ENCODE assay signal across 8 cellular contexts in the genomic region with DNA sequence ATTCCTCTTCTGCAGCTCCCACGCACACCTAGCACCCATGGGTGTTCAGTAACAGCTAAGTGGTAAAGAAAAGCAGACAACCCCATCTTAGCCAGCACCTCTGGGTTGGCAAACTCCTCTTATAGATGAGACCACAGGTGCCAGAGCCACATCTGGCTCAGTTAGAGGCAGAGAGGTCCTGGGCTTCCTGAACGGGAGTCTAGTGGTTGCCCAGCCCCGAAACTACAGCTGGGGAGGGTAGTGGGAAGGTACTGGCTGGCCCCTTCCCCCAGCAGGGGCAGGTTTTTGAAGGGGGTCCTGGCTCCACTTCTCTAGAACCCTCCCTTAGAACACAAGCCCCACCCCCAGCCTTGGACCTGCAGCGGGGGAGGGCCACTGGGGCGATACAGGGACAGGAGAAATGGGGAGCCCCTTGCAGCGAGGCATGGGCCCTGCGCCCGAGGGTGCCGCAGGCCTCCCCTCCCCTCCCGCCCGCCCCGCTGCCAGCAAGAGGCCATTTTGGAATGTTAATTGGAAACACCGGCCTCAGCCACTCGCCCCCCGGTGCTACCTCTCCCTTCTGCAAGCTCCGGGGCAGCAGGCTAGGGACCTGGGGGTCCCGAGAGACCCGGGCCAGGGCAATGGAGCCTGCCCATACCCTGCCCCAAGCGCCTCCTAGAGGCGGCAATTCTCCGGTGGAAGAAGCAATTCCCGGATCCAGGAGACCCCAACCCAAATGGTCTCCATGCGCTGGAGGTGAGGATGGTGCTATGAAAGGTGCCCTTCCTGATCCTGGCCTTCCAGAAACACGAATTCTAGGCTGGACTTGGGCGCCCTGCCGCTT. TPM values are rescaled to one million over a fixed set of nuclear protein-coding genes. Genes with fewer than 3 reads are reported as not detected.
DNase-seq lines count a peak whose midpoint lies in the region; ATAC-seq and TF ChIP-seq lines count a peak whose summit lies in the region.

No MANE protein-coding gene starts in this region.

- intact Hi-C loops in heart left ventricle (cut with DNase I) = loop anchor here in 9 of 10 donors (1.0 to 5.0 kb wide), 10 partner anchors 38 to 88 kb away; no protein-coding TSS in a partner anchor
- intact Hi-C loops in Right ventricle myocardium inferior (cut with DNase I) = loop anchor here (1.0 to 5.0 kb wide), 2 partner anchors 51 to 113 kb away; partner anchors contain the start of genes PARP3 and RRP9
- intact Hi-C loops in gastrocnemius medialis (cut with DNase I; ENCODE audit: low total_unique reads) = loop anchor here (10.0 kb wide), 1 partner anchor 220 kb away; the partner anchor contains the start of gene WDR82

- H3K27me3 ChIP-seq in heart left ventricle (no peaks in the 10 kb centered on the region), gastrocnemius medialis (no peaks in the 10 kb centered on the region)

- H3K4me3 ChIP-seq in heart left ventricle = peak overlapping the region; percentile 66 to 96 (median 88)
- H3K4me3 ChIP-seq in fibroblast of villous mesenchyme (ENCODE audit: low read depth, low read length) = peak overlapping the region; percentile 95
- H3K4me3 ChIP-seq in gastrocnemius medialis = peak overlapping the region; percentile 56 to 86 (median 81)

- peaks cover 3 to 40% (median 33%) of the 10 kb centered on the region in 9 donors for H3K36me3 ChIP-seq in heart left ventricle
- H3K36me3 ChIP-seq in gastrocnemius medialis = peaks cover 0 to 31% of the 10 kb centered on the region in 2 donors

- 1 to 6% (median 4%) methylated on average over 10 to 26 of the region's 26 CpGs for WGBS in heart left ventricle, 4 donors

- no peak for TF ChIP-seq POLR2A in heart left ventricle (IDR thresholded peaks at IDR 0.05)
- TF ChIP-seq POLR2A in gastrocnemius medialis (IDR thresholded peaks at IDR 0.05) = no peak

- in situ Hi-C loops in gastrocnemius medialis (cut with MboI; ENCODE audit: low sequenced_read_pairs in 4 of 4) = loop anchor here (5.0 to 10.0 kb wide), 3 partner anchors 50 to 90 kb away; no protein-coding TSS in a partner anchor
- in situ Hi-C loops in ACHN (cut with HindIII; ENCODE audit: low pct_ligation_motif_present, low pct_unique_long_range_greater_than_20kb, low sequenced_read_pairs) = no loop called here

- H3K27ac ChIP-seq in heart left ventricle (peak overlapping the region; percentile 82 to 97 (median 94)), gastrocnemius medialis (peak overlapping the region; percentile 84 to 94 (median 92))

- H3K9me3 ChIP-seq in heart left ventricle (no peaks in the 10 kb centered on the region), gastrocnemius medialis (no peaks in the 10 kb centered on the region)

- TF ChIP-seq CTCF in heart left ventricle (IDR thresholded peaks at IDR 0.05) (peak in 11 of 12 donors; percentile 4 to 51 (median 27)), fibroblast of villous mesenchyme (IDR thresholded peaks at IDR 0.05; ENCODE audit: insufficient read depth, low read depth, low read length) (peak; percentile 31), gastrocnemius medialis (IDR thresholded peaks at IDR 0.05 in 4 of 5, conservative IDR thresholded peaks at IDR 0.05 in 1 of 5) (peak in 3 of 5 experiments; percentile 11 to 36 (median 31))

- H3K4me1 ChIP-seq in heart left ventricle (peaks cover 19 to 71% (median 54%) of the 10 kb centered on the region in 12 donors), gastrocnemius medialis (peaks cover 48 to 52% of the 10 kb centered on the region in 2 donors)

- ATAC-seq in heart left ventricle (no peak), Right ventricle myocardium inferior (no peak), gastrocnemius medialis (no peak), HG03135 (IDR thresholded peaks at IDR 0.05; ENCODE audit: unreplicated experiment) (no peak)

- DNase-seq in heart left ventricle = no peak
- no peak for DNase-seq in Right ventricle myocardium inferior (ENCODE audit: missing footprints)
- DNase-seq in activated T-cell treated with anti-CD3 and anti-CD28 coated beads, Interleukin-2, amount 50 U/mL, for 1 hour = peak; percentile 40
- DNase-seq in fibroblast of villous mesenchyme (ENCODE audit: low read depth) = peak; percentile 19
- no peak for DNase-seq in gastrocnemius medialis
- DNase-seq in ACHN = no peak
- no peak for DNase-seq in NCI-H128 (lab: John Stamatoyannopoulos, UW; ENCODE audit: unreplicated experiment)

RNA-seq across cellular contexts. Expression of gene DUSP7, which starts 1.5 kb away (rescaled TPM):
- total RNA-seq in heart left ventricle (10 to 100 TPM; 14.5 to 33.2 (median 20.7) TPM), Right ventricle myocardium inferior (25.0 TPM), fibroblast of villous mesenchyme (20.9 and 21.2 TPM in 2 replicates), gastrocnemius medialis (10 to 100 TPM; 14.0 to 39.7 (median 26.3) TPM)
- 10 to 100 TPM in 1 of 2 donors, 1 to 10 TPM in 1; 9.2 to 26.1 TPM for polyA plus RNA-seq in heart left ventricle

RNA-seq across cellular contexts. Expression of gene RPL29, which starts 59.2 kb away (rescaled TPM):
- total RNA-seq in heart left ventricle (100 to 1,000 TPM; 515 to 986 (median 681) TPM), Right ventricle myocardium inferior (677 TPM), fibroblast of villous mesenchyme (617 and 759 TPM in 2 replicates), gastrocnemius medialis (1,000 to 10,000 TPM; 1,885 to 2,483 (median 2,154) TPM)
- polyA plus RNA-seq in heart left ventricle = 1,000 to 10,000 TPM; 1,354 to 1,405 TPM

Comparison
In these comparisons a context has a peak if more than half of its experiments do, and no peak if none do; other contexts are left out.
1. DNase-seq: peak in activated T-cell treated with anti-CD3 and anti-CD28 coated beads, Interleukin-2, amount 50 U/mL, for 1 hour (single experiment) and fibroblast of villous mesenchyme (single experiment); none in heart left ventricle (0 of 5), Right ventricle myocardium inferior (single experiment), gastrocnemius medialis (0 of 2), ACHN (single experiment) and NCI-H128 (single experiment).
2. Peak in every context shown above with its lines, with median percentiles within 50 percentile points of each other: H3K4me3 ChIP-seq and CTCF ChIP-seq.